Comparison of ENCODE assay signal across 12 cellular contexts in the genomic region with DNA sequence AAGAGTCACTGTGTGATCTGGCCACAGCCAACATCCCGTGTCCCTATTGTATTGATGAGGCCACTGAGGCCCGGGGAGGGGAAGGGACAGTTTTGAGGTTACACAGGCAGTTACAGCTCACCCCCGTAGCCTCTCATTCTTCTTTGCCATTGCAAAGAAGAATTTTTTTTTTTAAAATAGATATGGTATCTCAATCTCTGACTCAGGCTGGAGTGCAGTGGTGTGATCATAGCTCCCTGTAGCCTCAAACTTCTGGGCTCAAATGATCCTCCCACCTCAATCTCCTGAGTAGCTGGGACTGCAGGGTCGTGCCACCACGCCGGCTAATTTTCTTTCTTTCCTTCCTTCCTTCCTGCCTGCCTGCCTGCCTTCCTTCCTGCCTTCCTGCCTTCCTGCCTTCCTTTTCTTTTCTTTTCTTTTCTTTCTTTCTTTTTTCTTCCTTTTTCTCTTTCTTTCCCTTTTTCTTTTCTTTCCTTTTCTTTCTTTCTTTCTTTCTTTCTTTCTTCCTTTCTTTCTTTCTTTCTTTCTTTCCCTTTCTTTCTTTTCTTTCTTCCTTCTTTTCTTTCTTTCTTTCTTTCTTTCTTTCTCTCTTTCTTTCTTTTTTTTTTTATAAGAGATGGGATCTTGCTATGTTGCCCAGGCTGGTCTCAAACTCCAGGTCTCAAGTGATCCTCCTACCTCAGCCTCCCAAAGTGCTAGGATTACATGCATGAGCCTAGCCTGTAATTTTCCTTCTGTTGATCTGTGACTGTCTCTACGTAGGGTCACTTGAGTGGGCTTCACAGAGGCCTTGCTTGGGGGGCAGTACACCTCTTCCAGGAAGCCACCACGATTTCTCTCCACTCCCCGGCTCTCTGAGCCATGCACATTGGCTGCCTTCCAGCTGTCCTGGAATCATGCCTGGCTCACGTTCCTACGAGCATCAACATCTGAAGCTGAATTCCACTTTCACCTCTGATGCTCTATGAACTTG. TPM values are rescaled to one million over a fixed set of nuclear protein-coding genes. Genes with fewer than 3 reads are reported as not detected.
DNase-seq lines count a peak whose midpoint lies in the region; ATAC-seq, FAIRE-seq and TF ChIP-seq lines count a peak whose summit lies in the region.
"Had no signal": no experiment of that assay in that cellular context is flagged by ENCODE, and none has a peak within 500 bp of the region (broad histone marks: within the 10 kb centered on the region; RNA-seq: fewer than 3 reads in every experiment).

No MANE protein-coding gene starts in this region.

- no peak for FAIRE-seq in frontal cortex (lab: Jason Lieb, UNC)

- no peaks in the 10 kb centered on the region for H4K20me1 ChIP-seq in PC-9 (ENCODE audit: insufficient read depth)

- intact Hi-C loops in body of pancreas (cut with DNase I): no loop called here
- intact Hi-C loops in PC-9 (cut with micrococcal nuclease; ENCODE audit: unreplicated experiment): no loop called here

- in situ Hi-C loops in ACHN (cut with HindIII; ENCODE audit: low pct_ligation_motif_present, low pct_unique_long_range_greater_than_20kb, low sequenced_read_pairs): no loop called here

- H3K4me1 ChIP-seq in body of pancreas (peaks cover 15% of the 10 kb centered on the region), PC-9 (replicated peaks; ENCODE audit: insufficient read depth) (peaks cover 30% of the 10 kb centered on the region)
- H3K4me1 ChIP-seq: parathyroid adenoma had no signal

- no peak for TF ChIP-seq POLR2A in body of pancreas (IDR thresholded peaks at IDR 0.05)

- H3K9me3 ChIP-seq in body of pancreas: peaks cover 0 to 8% (median 0%) of the 10 kb centered on the region in 3 donors
- no peaks in the 10 kb centered on the region for H3K9me3 ChIP-seq in PC-9 (ENCODE audit: insufficient read depth, low read depth)

- H3K79me2 ChIP-seq in PC-9 (ENCODE audit: low read depth): no peaks in the 10 kb centered on the region
- H3K79me2 ChIP-seq: parathyroid adenoma had no signal

- POLR2A ChIA-PET in PC-9 (lab: Charles Lee; ENCODE audit: unreplicated experiment): no interaction called here

- BruUV-seq in PC-9 (replicated peaks; lab: Mats Ljungman, UMichigan): no TSS peak

- peaks cover 3% of the 10 kb centered on the region; the same call in 1 of the 2 replicates for H3F3A ChIP-seq in PC-9 (ENCODE audit: insufficient read depth, low read depth)

- H3K4me2 ChIP-seq in PC-9: no peak overlapping the region
- H3K4me2 ChIP-seq: KMS-11 had no signal

- H3K4me3 ChIP-seq in body of pancreas: no peak overlapping the region
- no peak overlapping the region for H3K4me3 ChIP-seq in PC-9

- no peak for ATAC-seq in body of pancreas
- ATAC-seq in GM21723 (IDR thresholded peaks at IDR 0.05; ENCODE audit: unreplicated experiment): no peak

- no peaks in the 10 kb centered on the region for H3K27me3 ChIP-seq in body of pancreas
- no peaks in the 10 kb centered on the region for H3K27me3 ChIP-seq in PC-9 (ENCODE audit: insufficient read depth, low read depth)

- H2AFZ ChIP-seq in PC-9: no peak overlapping the region

- H3K36me3 ChIP-seq in body of pancreas (replicated peaks in 1 of 2; ENCODE audit: insufficient read depth in 1 of 2, low read depth in 2 of 2) (no peaks in the 10 kb centered on the region), PC-9 (ENCODE audit: low read depth) (no peaks in the 10 kb centered on the region)
- H3K36me3 ChIP-seq: WERI-Rb-1 had no signal

- TF ChIP-seq CTCF in body of pancreas (IDR thresholded peaks at IDR 0.05) (no peak), PC-9 (conservative IDR thresholded peaks at IDR 0.05) (no peak)

- 57 to 58% methylated on average over 11 of the region's 11 CpGs for WGBS in body of pancreas, 2 donors

- H3K27ac ChIP-seq in body of pancreas (no peak overlapping the region), PC-9 (no peak overlapping the region)
- H3K27ac ChIP-seq: KMS-11, parathyroid adenoma, WERI-Rb-1 had no signal

- CTCF ChIA-PET in PC-9 (lab: Charles Lee): no interaction called here

- no peaks in the 10 kb centered on the region for H3K9me2 ChIP-seq in PC-9 (ENCODE audit: insufficient read depth)

- peak; percentile 29 for DNase-seq in ACHN
- peak; percentile 41 for DNase-seq in NCI-H1694 (lab: John Stamatoyannopoulos, UW)
- peak; percentile 42 to 67 (median 54) for DNase-seq in body of pancreas
- DNase-seq in kidney glomerular epithelial cell (lab: John Stamatoyannopoulos, UW): peak; percentile 27
- no peak for DNase-seq in NCI-H2227 treated with DMSO at 0.1 percent for 48 hours (lab: John Stamatoyannopoulos, UW)
- DNase-seq in PC-9: no peak
- no peak for DNase-seq in frontal cortex (ENCODE audit: low spot score in 2 of 2)
- DNase-seq: activated effector memory CD4-positive, alpha-beta T cell treated with Interleukin-2 at 50 U/mL for 16 hours; WERI-Rb-1 had no signal

RNA-seq across cellular contexts. Expression of a gene that starts 31.3 kb away (rescaled TPM):
- not detected for total RNA-seq in body of pancreas
- 0.48 and 0.72 TPM in 2 replicates for total RNA-seq in PC-9 (2021)
- total RNA-seq in frontal cortex: not detected

RNA-seq across cellular contexts. Expression of a gene that starts 50.0 kb away (rescaled TPM):
- total RNA-seq in body of pancreas (1 to 10 TPM; 2.1 to 3.3 TPM), PC-9 (2021) (23.2 and 34.7 TPM in 2 replicates), frontal cortex (0.41 TPM)

Comparison
In these comparisons a context has a peak if more than half of its experiments do, and no peak if none do; other contexts are left out.
1. DNase-seq: peak in ACHN (single experiment), NCI-H1694 (single experiment), body of pancreas (4 of 4) and kidney glomerular epithelial cell (single experiment); none in NCI-H2227 treated with DMSO at 0.1 percent for 48 hours (single experiment), PC-9 (0 of 2) and frontal cortex (0 of 2).